15 cellular contexts compared by ENCODE assay signal in the genomic region with DNA sequence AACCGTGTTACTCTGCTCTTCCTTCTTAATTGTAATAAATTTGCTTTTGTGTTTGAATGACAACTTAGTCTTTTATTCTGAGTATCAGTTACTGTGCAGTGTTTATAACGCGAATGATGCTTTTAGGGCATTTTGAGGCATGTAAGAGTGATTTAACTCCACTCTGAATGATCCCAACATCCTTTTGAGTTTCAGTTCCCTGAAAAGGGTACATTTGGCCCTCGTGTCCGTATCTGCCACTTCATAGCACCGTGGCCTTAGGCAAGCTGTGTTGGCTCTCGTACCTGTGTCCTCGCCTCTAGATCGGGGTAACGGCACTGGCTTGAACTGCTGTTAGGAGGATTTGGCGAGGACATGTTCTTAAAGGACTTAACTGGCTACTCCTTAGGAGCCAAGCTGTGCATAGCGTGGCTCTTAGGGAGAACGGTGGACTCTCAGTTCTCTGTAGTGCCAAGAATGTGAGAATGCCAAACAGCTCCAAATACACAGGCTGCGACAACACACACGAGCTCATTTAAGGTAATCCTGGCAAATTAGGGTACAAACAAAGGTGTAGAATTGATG.
DNase-seq lines count a peak whose midpoint lies in the region; ATAC-seq and TF ChIP-seq lines count a peak whose summit lies in the region.
"Had no signal": no experiment of that assay in that cellular context is flagged by ENCODE, and none has a peak within 500 bp of the region (broad histone marks: within the 10 kb centered on the region; RNA-seq: fewer than 3 reads in every experiment).

No MANE protein-coding gene starts in this region.

- POLR2A ChIA-PET in activated CD4-positive, alpha-beta T cell treated with anti-CD3 and anti-CD28 coated beads, Interleukin-2, amount 10 ng/mL, durations not matched to agents 7 days and 5 days (lab: Charles Lee), result no interaction called here

- H3K36me3 Mint-ChIP-seq in activated CD4-positive, alpha-beta T cell treated with anti-CD3 and anti-CD28 coated beads, Interleukin-2, amount 10 ng/mL, durations not matched to agents 7 days and 5 days (ENCODE audit: low read depth), result peaks cover 25% of the 10 kb centered on the region
- peaks cover 35% of the 10 kb centered on the region for H3K36me3 Mint-ChIP-seq in dendritic cell treated with granulocyte-macrophage colony-stimulating factor and Interleukin-4, amounts not matched to agents 40 ng/mL and 50 ng/mL, for 4 days (ENCODE audit: low read depth)

- TF ChIP-seq CTCF in Loucy (conservative IDR thresholded peaks at IDR 0.05; ENCODE audit: low read length), result no peak
- no peak for TF ChIP-seq CTCF in testis (IDR thresholded peaks at IDR 0.05)

- H3K4me1 Mint-ChIP-seq in activated CD4-positive, alpha-beta T cell treated with anti-CD3 and anti-CD28 coated beads, Interleukin-2, amount 10 ng/mL, durations not matched to agents 7 days and 5 days, result peaks cover 79% of the 10 kb centered on the region
- H3K4me1 Mint-ChIP-seq in dendritic cell treated with granulocyte-macrophage colony-stimulating factor and Interleukin-4, amounts not matched to agents 40 ng/mL and 50 ng/mL, for 4 days (ENCODE audit: low read depth), result peaks cover 79% of the 10 kb centered on the region

- H3K9me3 ChIP-seq in Loucy (ENCODE audit: insufficient read depth, low read depth, low read length), result no peaks in the 10 kb centered on the region
- no peaks in the 10 kb centered on the region for H3K9me3 ChIP-seq in testis

- no peak for TF ChIP-seq POLR2A in testis (IDR thresholded peaks at IDR 0.05)

- peaks cover 12% of the 10 kb centered on the region for H3K4me1 ChIP-seq in Loucy (ENCODE audit: insufficient read depth, low read length, poor library complexity, severe bottlenecking)
- H3K4me1 ChIP-seq in testis, result peaks cover 9% of the 10 kb centered on the region

- H3F3A ChIP-seq in Loucy (ENCODE audit: low read depth), result no peaks in the 10 kb centered on the region

- no peaks in the 10 kb centered on the region for H3K9me3 Mint-ChIP-seq in activated CD4-positive, alpha-beta T cell treated with anti-CD3 and anti-CD28 coated beads, Interleukin-2, amount 10 ng/mL, durations not matched to agents 7 days and 5 days
- H3K9me3 Mint-ChIP-seq in dendritic cell treated with granulocyte-macrophage colony-stimulating factor and Interleukin-4, amounts not matched to agents 40 ng/mL and 50 ng/mL, for 4 days, result no peaks in the 10 kb centered on the region
- H3K9me3 Mint-ChIP-seq: neural crest cell had no signal

- H3K79me2 ChIP-seq in Loucy (ENCODE audit: insufficient read depth, low read length), result peaks cover 95% of the 10 kb centered on the region

- H3K9me2 ChIP-seq in Loucy (replicated peaks; ENCODE audit: low read depth, low read length), result no peaks in the 10 kb centered on the region

- CTCF ChIA-PET in activated CD4-positive, alpha-beta T cell treated with anti-CD3 and anti-CD28 coated beads, Interleukin-2, amount 10 ng/mL, durations not matched to agents 7 days and 5 days (lab: Charles Lee), result interaction anchor here (0.6 to 2.3 kb wide), 3 partner anchors 9 to 131 kb away, joined by 3 to 10 read pairs (median 3); no protein-coding TSS in a partner anchor

- H3K27ac ChIP-seq in testis, result no peak overlapping the region

- intact Hi-C loops in dendritic cell treated with granulocyte-macrophage colony-stimulating factor and Interleukin-4, amounts not matched to agents 40 ng/mL and 50 ng/mL, for 4 days (cut with micrococcal nuclease), result no loop called here
- intact Hi-C loops in sciatic nerve (cut with DNase I), result no loop called here
- intact Hi-C loops in testis (cut with DNase I; ENCODE audit: low total_unique reads), result no loop called here

- peak overlapping the region; percentile 6 for H3K4me2 ChIP-seq in Loucy (ENCODE audit: low read depth, low read length, poor library complexity, severe bottlenecking)

- no peak overlapping the region for H3K4me3 Mint-ChIP-seq in activated CD4-positive, alpha-beta T cell treated with anti-CD3 and anti-CD28 coated beads, Interleukin-2, amount 10 ng/mL, durations not matched to agents 7 days and 5 days
- no peak overlapping the region for H3K4me3 Mint-ChIP-seq in dendritic cell treated with granulocyte-macrophage colony-stimulating factor and Interleukin-4, amounts not matched to agents 40 ng/mL and 50 ng/mL, for 4 days
- H3K4me3 Mint-ChIP-seq: neural crest cell had no signal

- H3K36me3 ChIP-seq in Loucy (ENCODE audit: insufficient read depth, low read length) (peaks cover 20% of the 10 kb centered on the region), testis (ENCODE audit: low read depth, missing control alignments) (no peaks in the 10 kb centered on the region)

- no peak overlapping the region for H3K9ac ChIP-seq in Loucy (ENCODE audit: low read depth, low read length, poor library complexity, severe bottlenecking)

- ATAC-seq in sciatic nerve, result peak; percentile 32

- no peaks in the 10 kb centered on the region for H3K27me3 Mint-ChIP-seq in activated CD4-positive, alpha-beta T cell treated with anti-CD3 and anti-CD28 coated beads, Interleukin-2, amount 10 ng/mL, durations not matched to agents 7 days and 5 days
- no peaks in the 10 kb centered on the region for H3K27me3 Mint-ChIP-seq in dendritic cell treated with granulocyte-macrophage colony-stimulating factor and Interleukin-4, amounts not matched to agents 40 ng/mL and 50 ng/mL, for 4 days

- no peak overlapping the region for H3K4me3 ChIP-seq in Loucy (ENCODE audit: low read length, poor library complexity, severe bottlenecking)
- H3K4me3 ChIP-seq in testis, result no peak overlapping the region
- H3K4me3 ChIP-seq: skin epidermis had no signal

- no peak overlapping the region for H2AFZ ChIP-seq in Loucy (ENCODE audit: low read length)

- DNase-seq in activated CD4-positive, alpha-beta T cell treated with anti-CD3 and anti-CD28 coated beads, Interleukin-2, amount 10 ng/mL, durations not matched to agents 7 days and 5 days, result no peak
- DNase-seq in activated CD4-positive, alpha-beta T cell treated with anti-CD3 and anti-CD28 coated beads, Interleukin-2, amount 50 U/mL, for 1 hour, result no peak
- DNase-seq in sciatic nerve (ENCODE audit: low spot score), result no peak
- DNase-seq in testis, result no peak
- no peak for DNase-seq in GF-D8 (lab: John Stamatoyannopoulos, UW)
- DNase-seq in cerebellar nuclear complex (lab: John Stamatoyannopoulos, UW), result no peak
- DNase-seq: anterior cingulate cortex; effector CD8-positive, alpha-beta T cell; foreskin melanocyte; islet precursor cell; NCI-H446 had no signal

- peaks cover 92% of the 10 kb centered on the region for H4K20me1 ChIP-seq in Loucy (ENCODE audit: insufficient read depth, low read length, poor library complexity, severe bottlenecking)

- H3K27me3 ChIP-seq in Loucy (ENCODE audit: insufficient read depth, low read length, poor library complexity, severe bottlenecking) (no peaks in the 10 kb centered on the region), testis (no peaks in the 10 kb centered on the region)

- peak overlapping the region; percentile 26 for H3K27ac Mint-ChIP-seq in activated CD4-positive, alpha-beta T cell treated with anti-CD3 and anti-CD28 coated beads, Interleukin-2, amount 10 ng/mL, durations not matched to agents 7 days and 5 days
- peak overlapping the region; percentile 60 for H3K27ac Mint-ChIP-seq in dendritic cell treated with granulocyte-macrophage colony-stimulating factor and Interleukin-4, amounts not matched to agents 40 ng/mL and 50 ng/mL, for 4 days

- 78 to 89% methylated on average over 15 of the region's 15 CpGs for whole genome bisulfite sequencing in testis, 2 donors
